Comparison of ENCODE assay signal across 2 cellular contexts in the genomic region with DNA sequence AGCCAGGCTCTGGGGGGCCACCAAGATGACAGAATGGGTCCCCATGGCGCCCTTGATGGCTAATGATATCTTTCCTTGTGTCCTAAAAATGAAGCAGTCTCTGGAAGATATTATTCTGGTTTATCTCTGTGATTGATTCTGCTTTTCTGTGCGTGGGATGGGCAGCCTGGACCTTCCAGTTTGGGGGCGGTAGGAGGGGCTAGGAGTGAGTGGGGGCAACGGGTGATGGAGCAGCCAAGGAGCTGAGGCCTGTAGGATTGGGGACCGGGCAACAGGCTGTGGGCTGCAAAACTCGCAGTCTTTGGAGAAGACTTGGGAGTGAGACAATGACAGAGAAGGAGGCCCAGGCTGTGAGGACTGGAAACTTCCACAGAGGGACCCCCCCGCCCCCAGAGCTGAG.
TF ChIP-seq lines count a peak whose summit lies in the region.

No MANE protein-coding gene starts in this region.

TF ChIP-seq in IMR-90, 13 proteins besides CTCF, POLR2A, EP300 and RAD21:
- TF ChIP-seq SMC3 (IDR thresholded peaks at IDR 0.05; ENCODE audit: low read depth, low read length) = no peak
- TF ChIP-seq, protein P1, sequence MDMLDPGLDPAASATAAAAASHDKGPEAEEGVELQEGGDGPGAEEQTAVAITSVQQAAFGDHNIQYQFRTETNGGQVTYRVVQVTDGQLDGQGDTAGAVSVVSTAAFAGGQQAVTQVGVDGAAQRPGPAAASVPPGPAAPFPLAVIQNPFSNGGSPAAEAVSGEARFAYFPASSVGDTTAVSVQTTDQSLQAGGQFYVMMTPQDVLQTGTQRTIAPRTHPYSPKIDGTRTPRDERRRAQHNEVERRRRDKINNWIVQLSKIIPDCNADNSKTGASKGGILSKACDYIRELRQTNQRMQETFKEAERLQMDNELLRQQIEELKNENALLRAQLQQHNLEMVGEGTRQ (IDR thresholded peaks at IDR 0.05; ENCODE audit: low read depth, low read length) = no peak
- no peak for TF ChIP-seq MXI1 (IDR thresholded peaks at IDR 0.05; ENCODE audit: borderline replicate concordance, low read depth, low read length)
- no peak for TF ChIP-seq BHLHE40 (IDR thresholded peaks at IDR 0.05; ENCODE audit: low read depth, low read length)
- TF ChIP-seq MAFK (IDR thresholded peaks at IDR 0.05; ENCODE audit: low read depth, low read length) = no peak
- TF ChIP-seq RFX5 (IDR thresholded peaks at IDR 0.05; ENCODE audit: low read depth, low read length) = no peak
- no peak for TF ChIP-seq NFE2L2 (IDR thresholded peaks at IDR 0.05; ENCODE audit: low read depth, low read length)
- TF ChIP-seq, protein P2, sequence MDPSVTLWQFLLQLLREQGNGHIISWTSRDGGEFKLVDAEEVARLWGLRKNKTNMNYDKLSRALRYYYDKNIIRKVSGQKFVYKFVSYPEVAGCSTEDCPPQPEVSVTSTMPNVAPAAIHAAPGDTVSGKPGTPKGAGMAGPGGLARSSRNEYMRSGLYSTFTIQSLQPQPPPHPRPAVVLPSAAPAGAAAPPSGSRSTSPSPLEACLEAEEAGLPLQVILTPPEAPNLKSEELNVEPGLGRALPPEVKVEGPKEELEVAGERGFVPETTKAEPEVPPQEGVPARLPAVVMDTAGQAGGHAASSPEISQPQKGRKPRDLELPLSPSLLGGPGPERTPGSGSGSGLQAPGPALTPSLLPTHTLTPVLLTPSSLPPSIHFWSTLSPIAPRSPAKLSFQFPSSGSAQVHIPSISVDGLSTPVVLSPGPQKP (IDR thresholded peaks at IDR 0.05; ENCODE audit: borderline replicate concordance, low read depth, low read length) = no peak
- TF ChIP-seq MAZ (IDR thresholded peaks at IDR 0.05; ENCODE audit: borderline replicate concordance, low read depth, low read length) = no peak
- no peak for TF ChIP-seq RCOR1 (IDR thresholded peaks at IDR 0.05; ENCODE audit: insufficient replicate concordance, low read length)

TF ChIP-seq in SK-N-SH treated with all-trans-retinoic acid at 6 μM for 48 hours, 23 proteins besides CTCF, POLR2A, EP300 and RAD21:
- TF ChIP-seq ESRRG (CRISPR knock-in tag; IDR thresholded peaks at IDR 0.05) = no peak
- TF ChIP-seq PPARA (CRISPR knock-in tag; IDR thresholded peaks at IDR 0.05; ENCODE audit: borderline replicate concordance) = no peak
- no peak for TF ChIP-seq OSR1 (CRISPR knock-in tag; IDR thresholded peaks at IDR 0.05)
- TF ChIP-seq, protein P3, sequence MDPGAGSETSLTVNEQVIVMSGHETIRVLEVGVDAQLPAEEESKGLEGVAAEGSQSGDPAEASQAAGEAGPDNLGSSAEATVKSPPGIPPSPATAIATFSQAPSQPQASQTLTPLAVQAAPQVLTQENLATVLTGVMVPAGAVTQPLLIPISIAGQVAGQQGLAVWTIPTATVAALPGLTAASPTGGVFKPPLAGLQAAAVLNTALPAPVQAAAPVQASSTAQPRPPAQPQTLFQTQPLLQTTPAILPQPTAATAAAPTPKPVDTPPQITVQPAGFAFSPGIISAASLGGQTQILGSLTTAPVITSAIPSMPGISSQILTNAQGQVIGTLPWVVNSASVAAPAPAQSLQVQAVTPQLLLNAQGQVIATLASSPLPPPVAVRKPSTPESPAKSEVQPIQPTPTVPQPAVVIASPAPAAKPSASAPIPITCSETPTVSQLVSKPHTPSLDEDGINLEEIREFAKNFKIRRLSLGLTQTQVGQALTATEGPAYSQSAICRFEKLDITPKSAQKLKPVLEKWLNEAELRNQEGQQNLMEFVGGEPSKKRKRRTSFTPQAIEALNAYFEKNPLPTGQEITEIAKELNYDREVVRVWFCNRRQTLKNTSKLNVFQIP (CRISPR knock-in tag; IDR thresholded peaks at IDR 0.05; ENCODE audit: borderline replicate concordance, low read depth) = no peak
- TF ChIP-seq ZNF70 (CRISPR knock-in tag; IDR thresholded peaks at IDR 0.05) = no peak
- TF ChIP-seq SNAI2 (CRISPR knock-in tag; IDR thresholded peaks at IDR 0.05) = no peak
- TF ChIP-seq ISL1 (CRISPR knock-in tag; IDR thresholded peaks at IDR 0.05) = no peak
- no peak for TF ChIP-seq GLIS3 (CRISPR knock-in tag; IDR thresholded peaks at IDR 0.05)
- TF ChIP-seq, protein P4, sequence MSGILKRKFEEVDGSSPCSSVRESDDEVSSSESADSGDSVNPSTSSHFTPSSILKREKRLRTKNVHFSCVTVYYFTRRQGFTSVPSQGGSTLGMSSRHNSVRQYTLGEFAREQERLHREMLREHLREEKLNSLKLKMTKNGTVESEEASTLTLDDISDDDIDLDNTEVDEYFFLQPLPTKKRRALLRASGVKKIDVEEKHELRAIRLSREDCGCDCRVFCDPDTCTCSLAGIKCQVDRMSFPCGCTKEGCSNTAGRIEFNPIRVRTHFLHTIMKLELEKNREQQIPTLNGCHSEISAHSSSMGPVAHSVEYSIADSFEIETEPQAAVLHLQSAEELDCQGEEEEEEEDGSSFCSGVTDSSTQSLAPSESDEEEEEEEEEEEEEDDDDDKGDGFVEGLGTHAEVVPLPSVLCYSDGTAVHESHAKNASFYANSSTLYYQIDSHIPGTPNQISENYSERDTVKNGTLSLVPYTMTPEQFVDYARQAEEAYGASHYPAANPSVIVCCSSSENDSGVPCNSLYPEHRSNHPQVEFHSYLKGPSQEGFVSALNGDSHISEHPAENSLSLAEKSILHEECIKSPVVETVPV (CRISPR knock-in tag; IDR thresholded peaks at IDR 0.05) = no peak
- TF ChIP-seq BACH2 (CRISPR knock-in tag; IDR thresholded peaks at IDR 0.05; ENCODE audit: borderline replicate concordance) = no peak
- no peak for TF ChIP-seq ZFP3 (CRISPR knock-in tag; IDR thresholded peaks at IDR 0.05)
- no peak for TF ChIP-seq TOX (CRISPR knock-in tag; IDR thresholded peaks at IDR 0.05; ENCODE audit: borderline replicate concordance)
- TF ChIP-seq, protein P5, sequence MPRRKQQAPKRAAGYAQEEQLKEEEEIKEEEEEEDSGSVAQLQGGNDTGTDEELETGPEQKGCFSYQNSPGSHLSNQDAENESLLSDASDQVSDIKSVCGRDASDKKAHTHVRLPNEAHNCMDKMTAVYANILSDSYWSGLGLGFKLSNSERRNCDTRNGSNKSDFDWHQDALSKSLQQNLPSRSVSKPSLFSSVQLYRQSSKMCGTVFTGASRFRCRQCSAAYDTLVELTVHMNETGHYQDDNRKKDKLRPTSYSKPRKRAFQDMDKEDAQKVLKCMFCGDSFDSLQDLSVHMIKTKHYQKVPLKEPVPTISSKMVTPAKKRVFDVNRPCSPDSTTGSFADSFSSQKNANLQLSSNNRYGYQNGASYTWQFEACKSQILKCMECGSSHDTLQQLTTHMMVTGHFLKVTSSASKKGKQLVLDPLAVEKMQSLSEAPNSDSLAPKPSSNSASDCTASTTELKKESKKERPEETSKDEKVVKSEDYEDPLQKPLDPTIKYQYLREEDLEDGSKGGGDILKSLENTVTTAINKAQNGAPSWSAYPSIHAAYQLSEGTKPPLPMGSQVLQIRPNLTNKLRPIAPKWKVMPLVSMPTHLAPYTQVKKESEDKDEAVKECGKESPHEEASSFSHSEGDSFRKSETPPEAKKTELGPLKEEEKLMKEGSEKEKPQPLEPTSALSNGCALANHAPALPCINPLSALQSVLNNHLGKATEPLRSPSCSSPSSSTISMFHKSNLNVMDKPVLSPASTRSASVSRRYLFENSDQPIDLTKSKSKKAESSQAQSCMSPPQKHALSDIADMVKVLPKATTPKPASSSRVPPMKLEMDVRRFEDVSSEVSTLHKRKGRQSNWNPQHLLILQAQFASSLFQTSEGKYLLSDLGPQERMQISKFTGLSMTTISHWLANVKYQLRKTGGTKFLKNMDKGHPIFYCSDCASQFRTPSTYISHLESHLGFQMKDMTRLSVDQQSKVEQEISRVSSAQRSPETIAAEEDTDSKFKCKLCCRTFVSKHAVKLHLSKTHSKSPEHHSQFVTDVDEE (CRISPR knock-in tag; IDR thresholded peaks at IDR 0.05) = no peak
- no peak for TF ChIP-seq ARNTL (CRISPR knock-in tag; IDR thresholded peaks at IDR 0.05; ENCODE audit: borderline replicate concordance, low read depth)
TF ChIP-seq in SK-N-SH treated with all-trans-retinoic acid at 6 μM for 48 hours: peak in this region for 0.
